ENCODE assay signal across 8 cellular contexts in the genomic region with DNA sequence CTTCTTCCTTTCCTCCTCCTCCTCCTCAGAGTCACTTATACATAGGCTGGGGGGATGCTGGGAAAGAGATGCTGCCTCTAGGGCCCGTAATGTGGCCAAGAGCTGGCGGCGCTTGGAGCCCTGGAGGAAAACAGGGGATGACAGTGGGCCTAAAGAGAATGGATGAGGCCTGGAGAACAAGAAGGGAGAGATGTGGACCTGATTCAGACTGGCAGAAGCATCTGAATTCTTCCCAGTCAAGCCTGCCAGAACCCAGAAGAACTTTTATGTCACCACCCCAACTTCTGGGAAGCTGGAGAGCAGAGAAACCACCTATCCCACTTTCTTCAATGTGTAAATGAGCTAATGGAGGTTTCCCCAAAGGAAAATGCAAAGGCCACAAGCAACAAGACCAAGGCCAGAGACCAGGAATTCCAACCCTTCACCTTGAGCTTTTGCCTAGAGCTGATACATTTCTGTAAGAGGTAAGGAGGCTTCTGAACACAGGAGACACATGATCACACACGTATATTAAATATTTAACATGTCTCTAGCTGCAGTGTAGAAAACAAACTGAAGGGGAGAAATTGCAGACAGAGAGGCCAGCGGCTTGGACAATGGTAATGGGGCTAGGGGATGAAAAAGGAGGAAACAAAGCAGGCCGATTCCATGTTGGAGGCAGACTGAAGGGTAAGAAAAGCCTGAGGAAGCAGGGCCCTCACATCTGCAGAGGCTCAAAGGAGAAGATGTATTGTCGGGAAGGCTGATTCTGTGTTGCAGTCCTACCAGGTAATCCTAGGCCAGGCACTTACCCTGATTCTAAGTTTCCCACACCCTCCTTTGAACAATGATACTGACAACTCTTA. TPM values are rescaled to one million over a fixed set of nuclear protein-coding genes. Genes with fewer than 3 reads are reported as not detected.
DNase-seq lines count a peak whose midpoint lies in the region; ATAC-seq, FAIRE-seq and TF ChIP-seq lines count a peak whose summit lies in the region.

No MANE protein-coding gene starts in this region.

- peak overlapping the region; percentile 69 for H3K27ac ChIP-seq in DND-41 (ENCODE audit: low read length)
- H3K27ac ChIP-seq in OCI-LY3 (ENCODE audit: low read length) = no peak overlapping the region; the same call in 1 of the 2 replicates
- H3K27ac ChIP-seq in fibroblast of lung (ENCODE audit: insufficient read depth, low read length) = peak overlapping the region; percentile 92
- H3K27ac ChIP-seq in trophoblast cell (ENCODE audit: low read depth, low read length) = no peak overlapping the region

- peak overlapping the region; percentile 61 for H2AK5ac ChIP-seq in trophoblast cell (ENCODE audit: low read length)

- WGBS in trophoblast cell (ENCODE audit: extremely low coverage, insufficient coverage, insufficient read length) = no CpG with 5 or more reads among the region's 7 CpGs

- peaks cover 18% of the 10 kb centered on the region for H3K79me1 ChIP-seq in trophoblast cell (ENCODE audit: low read length)

- peaks cover 33% of the 10 kb centered on the region for H3K36me3 Mint-ChIP-seq in nephron progenitor cell (ENCODE audit: low read depth)

- no peak overlapping the region for H3K27ac Mint-ChIP-seq in nephron progenitor cell

- H3K23ac ChIP-seq in trophoblast cell (ENCODE audit: low read length) = no peak overlapping the region

- H4K91ac ChIP-seq in trophoblast cell (ENCODE audit: low read depth, low read length) = no peak overlapping the region

- H3K18ac ChIP-seq in trophoblast cell (ENCODE audit: low read length) = no peak overlapping the region

- H4K8ac ChIP-seq in trophoblast cell (ENCODE audit: low read depth, low read length) = no peak overlapping the region

- H3K4me1 Mint-ChIP-seq in nephron progenitor cell = peaks cover 7% of the 10 kb centered on the region

- peaks cover 87% of the 10 kb centered on the region for H3K79me2 ChIP-seq in DND-41 (ENCODE audit: insufficient read depth, low read length)
- H3K79me2 ChIP-seq in OCI-LY3 (ENCODE audit: low read length) = peaks cover 62% of the 10 kb centered on the region
- peaks cover 66% of the 10 kb centered on the region for H3K79me2 ChIP-seq in fibroblast of lung (ENCODE audit: control insufficient read depth, insufficient read depth, low read length)
- peaks cover 27% of the 10 kb centered on the region for H3K79me2 ChIP-seq in trophoblast cell (ENCODE audit: control insufficient read depth, insufficient read depth, low read length, poor library complexity)

- TF ChIP-seq POLR2A in H54 (IDR thresholded peaks at IDR 0.05; ENCODE audit: low read depth, low read length) = no peak

- peak overlapping the region; percentile 11 for H3K4ac ChIP-seq in trophoblast cell (ENCODE audit: low read depth, low read length)

- peaks cover 2% of the 10 kb centered on the region for H3K27me3 Mint-ChIP-seq in nephron progenitor cell (ENCODE audit: low read depth, poor library complexity)

- H3K4me1 ChIP-seq in DND-41 (ENCODE audit: insufficient read depth, low read length) (peaks cover 54% of the 10 kb centered on the region), OCI-LY3 (ENCODE audit: low read length) (peaks cover 39% of the 10 kb centered on the region), fibroblast of lung (ENCODE audit: control insufficient read depth, extremely low read depth, insufficient read depth, low read length) (peaks cover 12% of the 10 kb centered on the region), trophoblast cell (ENCODE audit: control insufficient read depth in 1 of 2, insufficient read depth in 2 of 2, low read length in 2 of 2) (peaks cover 5 to 15% of the 10 kb centered on the region in 2 experiments)

- peak overlapping the region; percentile 57 to 77; a peak in 3 of 4 replicates for H3K4me3 ChIP-seq in DND-41 (ENCODE audit: low read depth in 1 of 2, low read length in 2 of 2)
- peak overlapping the region; percentile 99 for H3K4me3 ChIP-seq in OCI-LY3 (ENCODE audit: low read length)
- peak overlapping the region; percentile 84 to 98 (median 94) for H3K4me3 ChIP-seq in fibroblast of lung (replicated peaks in 1 of 4; ENCODE audit: control extremely low read depth in 1 of 4, insufficient read depth in 1 of 4, low read depth in 3 of 4, low read length in 4 of 4)
- H3K4me3 ChIP-seq in trophoblast cell (ENCODE audit: low read depth, low read length) = peak overlapping the region; percentile 42

- no peaks in the 10 kb centered on the region for H3K27me3 ChIP-seq in DND-41 (ENCODE audit: insufficient read depth, low read length, poor library complexity)
- no peaks in the 10 kb centered on the region for H3K27me3 ChIP-seq in OCI-LY3 (ENCODE audit: low read depth, low read length)
- no peaks in the 10 kb centered on the region for H3K27me3 ChIP-seq in fibroblast of lung (ENCODE audit: control insufficient read depth, insufficient read depth, low read length)
- no peaks in the 10 kb centered on the region for H3K27me3 ChIP-seq in trophoblast cell (ENCODE audit: insufficient read depth, low read length)

- H2BK12ac ChIP-seq in trophoblast cell (ENCODE audit: low read length) = no peak overlapping the region

- FAIRE-seq in H54 (lab: Jason Lieb, UNC) = no peak

- H3K9ac ChIP-seq in DND-41 (ENCODE audit: low read depth, low read length) (peak overlapping the region; percentile 73), OCI-LY3 (ENCODE audit: low read length) (peak overlapping the region; percentile 98), fibroblast of lung (ENCODE audit: insufficient read depth, low read length) (peak overlapping the region; percentile 79), trophoblast cell (ENCODE audit: low read length) (peak overlapping the region; percentile 45)

- H4K12ac ChIP-seq in trophoblast cell (ENCODE audit: low read depth, low read length) = no peak overlapping the region

- H2AFZ ChIP-seq in DND-41 (ENCODE audit: low read depth, low read length) (peak overlapping the region; percentile 83; the same call in 1 of the 2 replicates), OCI-LY3 (ENCODE audit: low read depth, low read length) (no peak overlapping the region), fibroblast of lung (ENCODE audit: low read length) (no peak overlapping the region), trophoblast cell (ENCODE audit: insufficient read depth, low read length, poor library complexity) (no peak overlapping the region)

- no peak overlapping the region for H2BK5ac ChIP-seq in trophoblast cell (ENCODE audit: low read depth, low read length, poor library complexity)

- no peak for ATAC-seq in DND-41 (ENCODE audit: insufficient read depth, low read depth)
- ATAC-seq in GM19023 (IDR thresholded peaks at IDR 0.05; ENCODE audit: unreplicated experiment) = no peak

- no peak overlapping the region for H2BK120ac ChIP-seq in trophoblast cell (ENCODE audit: insufficient read depth, low read length, poor library complexity)

- no peaks in the 10 kb centered on the region for H3K9me3 Mint-ChIP-seq in nephron progenitor cell

- peak overlapping the region; percentile 52 for H3K14ac ChIP-seq in trophoblast cell (ENCODE audit: low read length)

- peaks cover 33% of the 10 kb centered on the region; the same call in 1 of the 2 replicates for H4K20me1 ChIP-seq in DND-41 (ENCODE audit: insufficient read depth, low read length)
- H4K20me1 ChIP-seq in OCI-LY3 (ENCODE audit: insufficient read depth, low read length) = no peaks in the 10 kb centered on the region
- H4K20me1 ChIP-seq in fibroblast of lung (ENCODE audit: control insufficient read depth, extremely low read depth, insufficient read depth, low read length) = no peaks in the 10 kb centered on the region

- DNase-seq in DND-41 (no peak), fibroblast of lung (ENCODE audit: low read depth in 2 of 2) (no peak), trophoblast cell (no peak), AG08395 (ENCODE audit: low spot score) (no peak), nephron progenitor cell (no peak), H54 (ENCODE audit: insufficient read length, low spot score) (no peak)

- H3K36me3 ChIP-seq in DND-41 (ENCODE audit: insufficient read depth, low read length) = peaks cover 47% of the 10 kb centered on the region
- peaks cover 38% of the 10 kb centered on the region for H3K36me3 ChIP-seq in OCI-LY3 (replicated peaks; ENCODE audit: low read depth, low read length)
- peaks cover 13% of the 10 kb centered on the region for H3K36me3 ChIP-seq in fibroblast of lung (ENCODE audit: control insufficient read depth, insufficient read depth, low read length)
- peaks cover 21 to 33% of the 10 kb centered on the region in 2 experiments for H3K36me3 ChIP-seq in trophoblast cell (ENCODE audit: control insufficient read depth in 1 of 2, insufficient read depth in 2 of 2, low read length in 2 of 2)

- TF ChIP-seq CTCF in DND-41 (IDR thresholded peaks at IDR 0.05; ENCODE audit: borderline replicate concordance, extremely low read depth, low read length, poor library complexity, severe bottlenecking) (no peak), OCI-LY3 (IDR thresholded peaks at IDR 0.05; ENCODE audit: low read depth, low read length) (no peak), fibroblast of lung (conservative IDR thresholded peaks at IDR 0.05 in 1 of 2, IDR thresholded peaks at IDR 0.05 in 1 of 2; ENCODE audit: low read depth in 1 of 2, low read length in 2 of 2) (no peak), nephron progenitor cell (IDR thresholded peaks at IDR 0.05) (no peak)

- H3K9me3 ChIP-seq in DND-41 (ENCODE audit: insufficient read depth, low read length, severe bottlenecking) = no peaks in the 10 kb centered on the region
- H3K9me3 ChIP-seq in OCI-LY3 (ENCODE audit: insufficient read depth, low read length) = no peaks in the 10 kb centered on the region
- no peaks in the 10 kb centered on the region for H3K9me3 ChIP-seq in fibroblast of lung (ENCODE audit: control insufficient read depth, insufficient read depth, low read depth, low read length)
- no peaks in the 10 kb centered on the region for H3K9me3 ChIP-seq in trophoblast cell (ENCODE audit: insufficient read depth, low read depth, low read length)

- no peak overlapping the region for H3K4me3 Mint-ChIP-seq in nephron progenitor cell

- H3K4me2 ChIP-seq in DND-41 (ENCODE audit: insufficient read depth, low read length) = peak overlapping the region; percentile 76
- H3K4me2 ChIP-seq in OCI-LY3 (ENCODE audit: low read length) = peak overlapping the region; percentile 94
- peak overlapping the region; percentile 98 for H3K4me2 ChIP-seq in fibroblast of lung (ENCODE audit: extremely low read depth, insufficient read depth, low read length)
- peak overlapping the region; percentile 93 for H3K4me2 ChIP-seq in trophoblast cell (ENCODE audit: low read length)

RNA-seq across cellular contexts. Expression of a gene that starts 1.1 kb away (rescaled TPM):
- total RNA-seq in fibroblast of lung = 9.2 and 12.1 TPM in 2 replicates
- 12.6 and 13.2 TPM in 2 replicates for polyA plus RNA-seq in fibroblast of lung
- 10.3 and 15.2 TPM in 2 replicates for polyA plus RNA-seq in fibroblast of lung (2012)
- 5.9 and 12.7 TPM in 2 replicates for polyA minus RNA-seq in fibroblast of lung (ENCODE audit: low replicate concordance)
- polyA plus RNA-seq in trophoblast cell (2013) = 21.8 and 22.0 TPM in 2 replicates

RNA-seq across cellular contexts. Expression of a gene that starts 1.3 kb away (rescaled TPM):
- 136 and 176 TPM in 2 replicates for total RNA-seq in fibroblast of lung
- polyA plus RNA-seq in fibroblast of lung = 420 and 461 TPM in 2 replicates
- polyA plus RNA-seq in fibroblast of lung (2012) = 336 and 355 TPM in 2 replicates
- 406 and 477 TPM in 2 replicates for polyA minus RNA-seq in fibroblast of lung (ENCODE audit: low replicate concordance)
- polyA plus RNA-seq in trophoblast cell (2013) = 231 and 245 TPM in 2 replicates

RNA-seq across cellular contexts. Expression of a gene that starts 9.7 kb away (rescaled TPM):
- total RNA-seq in fibroblast of lung = 61.9 and 77.8 TPM in 2 replicates
- polyA plus RNA-seq in fibroblast of lung = 142 and 176 TPM in 2 replicates
- polyA plus RNA-seq in fibroblast of lung (2012) = 314 and 382 TPM in 2 replicates
- polyA minus RNA-seq in fibroblast of lung (ENCODE audit: low replicate concordance) = 228 and 438 TPM in 2 replicates
- 182 and 188 TPM in 2 replicates for polyA plus RNA-seq in trophoblast cell (2013)

RNA-seq across cellular contexts. Expression of a gene that starts 16.9 kb away (rescaled TPM):
- total RNA-seq in fibroblast of lung = 93.7 and 127 TPM in 2 replicates
- 136 and 195 TPM in 2 replicates for polyA plus RNA-seq in fibroblast of lung
- 76.3 and 89.6 TPM in 2 replicates for polyA plus RNA-seq in fibroblast of lung (2012)
- polyA minus RNA-seq in fibroblast of lung (ENCODE audit: low replicate concordance) = 189 and 228 TPM in 2 replicates
- polyA plus RNA-seq in trophoblast cell (2013) = 116 and 121 TPM in 2 replicates

RNA-seq across cellular contexts. Expression of a gene that starts 53.3 kb away (rescaled TPM):
- 11.0 and 23.9 TPM in 2 replicates for total RNA-seq in fibroblast of lung
- polyA plus RNA-seq in fibroblast of lung = 0.92 and 5.0 TPM in 2 replicates
- 1.9 and 8.5 TPM in 2 replicates for polyA plus RNA-seq in fibroblast of lung (2012)
- polyA minus RNA-seq in fibroblast of lung (ENCODE audit: low replicate concordance) = 17.9 and 76.9 TPM in 2 replicates
- polyA plus RNA-seq in trophoblast cell (2013) = 1.7 and 1.9 TPM in 2 replicates

Comparison
In these comparisons a context has a peak if more than half of its experiments do, and no peak if none do; other contexts are left out.
1. H3K27ac ChIP-seq: peak in DND-41 (single experiment) and fibroblast of lung (single experiment); none in OCI-LY3 (single experiment) and trophoblast cell (single experiment).
2. H3K4me3 ChIP-seq: peak in every context shown above with its lines; median percentile 99 in OCI-LY3; 94 in fibroblast of lung; 67 in DND-41; 42 in trophoblast cell.
3. H3K9ac ChIP-seq: peak in every context shown above with its lines; median percentile 98 in OCI-LY3; 79 in fibroblast of lung; 73 in DND-41; 45 in trophoblast cell.
4. Peak in every context shown above with its lines, with median percentiles within 50 percentile points of each other: H3K4me2 ChIP-seq.